Comparison of ENCODE assay signal across 20 cellular contexts in genomic region chr1:2404890-2405511, GRCh38. TPM values are rescaled to one million over a fixed set of nuclear protein-coding genes. Genes with fewer than 3 reads are reported as not detected.
A peak's percentile ranks its signal among the peaks of the same experiment; 100 is the strongest.
DNase-seq lines count a peak whose midpoint lies in the region; ATAC-seq and TF ChIP-seq lines count a peak whose summit lies in the region.
"Had no signal": no experiment of that assay in that cellular context is flagged by ENCODE, and none has a peak within 500 bp of the region (broad histone marks: within the 10 kb centered on the region; RNA-seq: fewer than 3 reads in every experiment).

No MANE protein-coding gene starts in this region.

- BruUV-seq in Panc1 (replicated peaks; lab: Mats Ljungman, UMichigan): TSS peak; percentile 79

- no peak overlapping the region for H3K14ac ChIP-seq in trophoblast cell (ENCODE audit: low read length)

- no peak overlapping the region for H4K91ac ChIP-seq in trophoblast cell (ENCODE audit: low read depth, low read length)

- H3K9me3 ChIP-seq in SK-N-SH: no peaks in the 10 kb centered on the region
- no peaks in the 10 kb centered on the region for H3K9me3 ChIP-seq in Panc1 (ENCODE audit: control insufficient read depth, insufficient read depth, low read depth, low read length)
- no peaks in the 10 kb centered on the region for H3K9me3 ChIP-seq in trophoblast cell (ENCODE audit: insufficient read depth, low read depth, low read length)
- H3K9me3 ChIP-seq: gastrocnemius medialis, transverse colon had no signal

- no peak overlapping the region for H3K9ac ChIP-seq in SK-N-SH
- H3K9ac ChIP-seq in trophoblast cell (ENCODE audit: low read length): no peak overlapping the region

- H3K4me3 ChIP-seq in SK-N-SH (ENCODE audit: low read depth in 2 of 2, low read length in 1 of 2) (no peak overlapping the region), Panc1 (ENCODE audit: low read depth in 2 of 2, low read length in 2 of 2) (no peak overlapping the region), trophoblast cell (ENCODE audit: low read depth, low read length) (no peak overlapping the region)
- H3K4me3 ChIP-seq: gastrocnemius medialis, transverse colon had no signal

- H2BK12ac ChIP-seq in trophoblast cell (ENCODE audit: low read length): no peak overlapping the region

- ATAC-seq in SK-N-SH treated with all-trans-retinoic acid at 6 μM for 48 hours (peak; percentile 3; the same call in 1 of the 3 replicates), Panc1 (peak; percentile 44), GM21786 (IDR thresholded peaks at IDR 0.05; ENCODE audit: unreplicated experiment) (no peak)
- ATAC-seq: activated CD8-positive, alpha-beta T cell treated with anti-CD3 and anti-CD28 coated beads, Interleukin-2, amount 10 ng/mL, durations not matched to agents 7 days and 5 days; activated T-helper 17 cell treated with anti-CD3 and anti-CD28 coated beads, Interleukin-2, amount 50 U/mL, for 72 hours; gastrocnemius medialis had no signal

- no peak overlapping the region for H4K8ac ChIP-seq in trophoblast cell (ENCODE audit: low read depth, low read length)

- peaks cover 10 to 84% of the 10 kb centered on the region in 2 experiments for H3K36me3 ChIP-seq in SK-N-SH (replicated peaks in 1 of 2; ENCODE audit: control insufficient read depth in 1 of 2, insufficient read depth in 2 of 2, low read length in 1 of 2)
- peaks cover 16% of the 10 kb centered on the region for H3K36me3 ChIP-seq in Panc1 (ENCODE audit: control insufficient read depth, insufficient read depth, low read length)
- H3K36me3 ChIP-seq in trophoblast cell (ENCODE audit: control insufficient read depth in 1 of 2, insufficient read depth in 2 of 2, low read length in 2 of 2): peaks cover 82 to 85% of the 10 kb centered on the region in 2 experiments

- DNase-seq in SK-N-SH (no peak), Panc1 (ENCODE audit: low read depth, low spot score) (no peak), epithelial cell of prostate (ENCODE audit: low read depth, low spot score) (no peak), trophoblast cell (no peak), NCI-H2227 (lab: John Stamatoyannopoulos, UW; ENCODE audit: unreplicated experiment) (no peak), inferior parietal cortex (ENCODE audit: extremely low spot score) (no peak)
- DNase-seq: 8988T; activated CD8-positive, alpha-beta T cell treated with anti-CD3 and anti-CD28 coated beads, Interleukin-2, amount 10 ng/mL, durations not matched to agents 7 days and 5 days; amygdala; C1 segment of cervical spinal cord; DMS153; gastrocnemius medialis; KG1; naive B cell; NCI-H1105; NCI-H2171; transverse colon had no signal

- TF ChIP-seq CTCF in SK-N-SH (IDR thresholded peaks at IDR 0.05): no peak
- TF ChIP-seq CTCF in Panc1 (IDR thresholded peaks at IDR 0.05): no peak

- H3K27ac ChIP-seq in SK-N-SH (ENCODE audit: low read depth in 2 of 2, low read length in 1 of 2) (peak overlapping the region in 1 of 2 experiments; percentile 38; a peak in 2 of 4 replicates), Panc1 (ENCODE audit: low read length) (peak overlapping the region; percentile 18; the same call in 1 of the 2 replicates), epithelial cell of prostate (peak overlapping the region; percentile 31), trophoblast cell (ENCODE audit: low read depth, low read length) (peak overlapping the region; percentile 28)
- H3K27ac ChIP-seq: gastrocnemius medialis, transverse colon had no signal

- no peak overlapping the region for H3K4me2 ChIP-seq in SK-N-SH
- no peak overlapping the region for H3K4me2 ChIP-seq in trophoblast cell (ENCODE audit: low read length)

- H3K9me2 ChIP-seq in SK-N-SH: no peaks in the 10 kb centered on the region

- intact Hi-C loops in Panc1 (cut with micrococcal nuclease; ENCODE audit: unreplicated experiment): no loop called here

- H2AK5ac ChIP-seq in trophoblast cell (ENCODE audit: low read length): no peak overlapping the region

- H3K79me1 ChIP-seq in trophoblast cell (ENCODE audit: low read length): no peaks in the 10 kb centered on the region

- H3K4ac ChIP-seq in trophoblast cell (ENCODE audit: low read depth, low read length): no peak overlapping the region

- TF ChIP-seq RAD21 in SK-N-SH (IDR thresholded peaks at IDR 0.05; ENCODE audit: low read length): no peak

- CTCF ChIA-PET in SK-N-SH (lab: Yijun Ruan, JAX): no interaction called here
- CTCF ChIA-PET in Panc1 (lab: Charles Lee): no interaction called here

- WGBS in SK-N-SH (ENCODE audit: low lambda C conversion rate): 88% methylated on average over 16 of the region's 24 CpGs
- WGBS in trophoblast cell (ENCODE audit: extremely low coverage, insufficient coverage, insufficient read length): no CpG with 5 or more reads among the region's 24 CpGs

- peak overlapping the region; percentile 22 for H2BK5ac ChIP-seq in trophoblast cell (ENCODE audit: low read depth, low read length, poor library complexity)

- TF ChIP-seq EP300 in SK-N-SH (IDR thresholded peaks at IDR 0.05; ENCODE audit: borderline replicate concordance in 1 of 2, low read depth in 1 of 2, low read length in 1 of 2): no peak

- 0 out of 2 replicates have a peak, but pooled peaks cover 3% of the 10 kb centered on the region for H3K79me2 ChIP-seq in SK-N-SH (ENCODE audit: insufficient read depth)
- H3K79me2 ChIP-seq in trophoblast cell (ENCODE audit: control insufficient read depth, insufficient read depth, low read length, poor library complexity): no peaks in the 10 kb centered on the region

- POLR2A ChIA-PET in SK-N-SH (lab: Yijun Ruan, JAX): no interaction called here
- POLR2A ChIA-PET in Panc1 (lab: Charles Lee): no interaction called here

- H3K27me3 ChIP-seq in SK-N-SH (ENCODE audit: insufficient read depth) (no peaks in the 10 kb centered on the region), Panc1 (ENCODE audit: control insufficient read depth, insufficient read depth, low read length) (no peaks in the 10 kb centered on the region), trophoblast cell (ENCODE audit: insufficient read depth, low read length) (no peaks in the 10 kb centered on the region)
- H3K27me3 ChIP-seq: gastrocnemius medialis, transverse colon had no signal

- no peak overlapping the region for H4K12ac ChIP-seq in trophoblast cell (ENCODE audit: low read depth, low read length)

- H3F3A ChIP-seq in SK-N-SH (replicated peaks; ENCODE audit: insufficient read depth): peaks cover 13% of the 10 kb centered on the region

- H3K4me1 ChIP-seq in SK-N-SH (ENCODE audit: control insufficient read depth in 1 of 2, insufficient read depth in 2 of 2, low read depth in 1 of 2, low read length in 1 of 2) (peaks cover 0 to 3% of the 10 kb centered on the region in 2 experiments; a peak in 1 of 4 replicates), Panc1 (ENCODE audit: control insufficient read depth, insufficient read depth, low read length) (peaks cover 22% of the 10 kb centered on the region), trophoblast cell (ENCODE audit: control insufficient read depth in 1 of 2, insufficient read depth in 2 of 2, low read length in 2 of 2) (peaks cover 3 to 5% of the 10 kb centered on the region in 2 experiments)
- H3K4me1 ChIP-seq: gastrocnemius medialis, transverse colon had no signal

- in situ Hi-C loops in Panc1 (cut with HindIII; ENCODE audit: low pct_unique_long_range_greater_than_20kb, low sequenced_read_pairs): no loop called here

- H4K20me1 ChIP-seq in SK-N-SH (ENCODE audit: insufficient read depth): 0 out of 2 replicates have a peak, but pooled peaks cover 9% of the 10 kb centered on the region

- no peak overlapping the region for H2BK120ac ChIP-seq in trophoblast cell (ENCODE audit: insufficient read depth, low read length, poor library complexity)

- H3K18ac ChIP-seq in trophoblast cell (ENCODE audit: low read length): no peak overlapping the region

- H2AFZ ChIP-seq in SK-N-SH (ENCODE audit: low read depth) (no peak overlapping the region), trophoblast cell (ENCODE audit: insufficient read depth, low read length, poor library complexity) (no peak overlapping the region)

- no peak overlapping the region for H3K23ac ChIP-seq in trophoblast cell (ENCODE audit: low read length)

TF ChIP-seq in SK-N-SH, 30 proteins besides CTCF, POLR2A, EP300 and RAD21:
- TF ChIP-seq MEF2A (IDR thresholded peaks at IDR 0.05; ENCODE audit: borderline replicate concordance, low read depth) (no peak), POLR2AphosphoS5 (IDR thresholded peaks at IDR 0.05; ENCODE audit: low read depth, low read length) (no peak; the same call in 1 of the 2 replicates), RCOR1 (IDR thresholded peaks at IDR 0.05; ENCODE audit: low read length) (no peak), JUND (IDR thresholded peaks at IDR 0.05) (no peak), MXI1 (IDR thresholded peaks at IDR 0.05; ENCODE audit: low read depth, low read length) (no peak), FOSL2 (IDR thresholded peaks at IDR 0.05; ENCODE audit: borderline replicate concordance, low read depth) (no peak)

RNA-seq across cellular contexts. Expression of gene PEX10, which starts 7.4 kb away (rescaled TPM):
- 25.7 and 28.6 TPM in 2 replicates for polyA plus RNA-seq in SK-N-SH (2012; rRNA removed)
- polyA plus RNA-seq in SK-N-SH (2012; cell fraction: cytosol; rRNA removed): 15.1 and 21.5 TPM in 2 replicates
- polyA plus RNA-seq in SK-N-SH (2012; cell fraction: nucleus; rRNA removed): 36.3 and 37.8 TPM in 2 replicates
- 49.8 TPM for total RNA-seq in Panc1 (2021; ENCODE audit: unreplicated experiment)
- 69.0 TPM for polyA plus RNA-seq in Panc1 (2012; ENCODE audit: insufficient read length)
- polyA plus RNA-seq in trophoblast cell (2013): 9.4 and 9.5 TPM in 2 replicates

RNA-seq across cellular contexts. Expression of gene RER1, which starts 13.4 kb away (rescaled TPM):
- 181 and 189 TPM in 2 replicates for polyA plus RNA-seq in SK-N-SH (2012; rRNA removed)
- 176 and 236 TPM in 2 replicates for polyA plus RNA-seq in SK-N-SH (2012; cell fraction: cytosol; rRNA removed)
- polyA plus RNA-seq in SK-N-SH (2012; cell fraction: nucleus; rRNA removed): 214 and 301 TPM in 2 replicates
- 235 TPM for total RNA-seq in Panc1 (2021; ENCODE audit: unreplicated experiment)
- polyA plus RNA-seq in Panc1 (2012; ENCODE audit: insufficient read length): 207 TPM
- polyA plus RNA-seq in trophoblast cell (2013): 186 and 190 TPM in 2 replicates

RNA-seq across cellular contexts. Expression of gene MORN1, which starts 13.6 kb away (rescaled TPM):
- 13.7 and 16.3 TPM in 2 replicates for polyA plus RNA-seq in SK-N-SH (2012; rRNA removed)
- polyA plus RNA-seq in SK-N-SH (2012; cell fraction: cytosol; rRNA removed): 9.6 and 10.3 TPM in 2 replicates
- 35.5 and 38.1 TPM in 2 replicates for polyA plus RNA-seq in SK-N-SH (2012; cell fraction: nucleus; rRNA removed)
- total RNA-seq in Panc1 (2021; ENCODE audit: unreplicated experiment): 21.3 TPM
- polyA plus RNA-seq in Panc1 (2012; ENCODE audit: insufficient read length): 13.2 TPM
- polyA plus RNA-seq in trophoblast cell (2013): 3.2 and 3.5 TPM in 2 replicates
